Comparison of ENCODE assay signal across 11 cellular contexts in the genomic region with DNA sequence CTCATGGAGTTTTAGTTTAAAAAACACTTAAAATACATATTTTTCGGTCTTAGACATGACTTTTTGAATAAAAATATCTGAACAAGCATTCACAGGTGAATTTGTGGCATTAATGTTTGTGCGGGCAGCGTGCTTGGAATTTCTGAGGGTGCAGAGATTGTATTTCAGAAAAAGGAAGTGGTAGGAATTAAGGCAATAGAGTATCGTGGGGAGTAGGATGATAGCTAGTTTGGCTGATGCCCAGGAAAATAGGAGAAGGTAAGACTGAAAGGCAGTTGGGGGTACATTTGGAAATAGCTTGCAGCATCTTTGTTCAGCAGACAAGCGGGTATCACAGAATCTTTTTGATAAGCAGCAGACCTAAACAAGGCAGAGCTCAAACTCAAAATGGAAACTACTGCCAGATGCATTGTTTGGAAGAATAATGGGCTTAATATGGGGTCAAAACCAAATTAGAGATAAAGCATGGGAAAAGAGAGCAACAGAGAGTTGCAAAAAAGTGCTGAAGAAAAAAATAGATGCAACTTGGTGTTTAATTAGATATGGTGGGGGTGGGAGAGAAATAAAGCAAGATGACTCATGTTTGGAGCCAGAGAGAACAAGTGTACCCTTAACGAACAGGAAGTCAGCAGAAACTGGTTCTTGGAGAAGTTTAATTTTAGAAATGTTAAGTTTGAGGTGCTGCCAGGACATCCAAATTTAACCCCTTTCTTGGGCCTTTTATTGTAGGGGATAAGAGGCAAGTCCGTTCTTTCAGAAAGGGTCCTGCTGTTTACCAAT.
DNase-seq lines count a peak whose midpoint lies in the region; ATAC-seq lines count a peak whose summit lies in the region.
"Had no signal": no experiment of that assay in that cellular context is flagged by ENCODE, and none has a peak within 500 bp of the region (broad histone marks: within the 10 kb centered on the region; RNA-seq: fewer than 3 reads in every experiment).

No MANE protein-coding gene starts in this region.

- peak; percentile 73 for ATAC-seq in left ventricle myocardium superior
- ATAC-seq: A549 had no signal

- intact Hi-C loops in left ventricle myocardium superior (cut with micrococcal nuclease), result no loop called here

- DNase-seq in SIG-M5 treated with dmso at 0.1 percent for 504 hours (lab: John Stamatoyannopoulos, UW; ENCODE audit: unreplicated experiment) (peak; percentile 61), SIG-M5 (lab: John Stamatoyannopoulos, UW) (no peak), SKM-1 treated with dmso at 0.1 percent for 144 hours (lab: John Stamatoyannopoulos, UW; ENCODE audit: unreplicated experiment) (peak; percentile 40), left ventricle myocardium superior (no peak), ecto neural progenitor cell (ENCODE audit: low spot score) (no peak), NCI-H2081 treated with DMSO at 0.1 percent for 48 hours (lab: John Stamatoyannopoulos, UW) (no peak), cerebellar cortex (ENCODE audit: low spot score) (no peak)
- DNase-seq: stimulated activated CD4-positive, alpha-beta T cell treated with anti-CD3 and anti-CD28 coated beads, Interleukin-2, amount 100 ng/mL, for 48 hours had no signal

- H3K27ac ChIP-seq in subcutaneous abdominal adipose tissue (ENCODE audit: low read depth, low read length), result peak overlapping the region; percentile 38
- H3K27ac ChIP-seq: A549, cardiac muscle cell had no signal

- H3K4me1 ChIP-seq in subcutaneous abdominal adipose tissue (ENCODE audit: control insufficient read depth in 5 of 5, insufficient read depth in 5 of 5, low read length in 5 of 5), result peaks cover 0 to 5% (median 4%) of the 10 kb centered on the region in 5 donors
- H3K4me1 ChIP-seq: A549 had no signal

- no peaks in the 10 kb centered on the region for H3K27me3 ChIP-seq in subcutaneous abdominal adipose tissue (ENCODE audit: control insufficient read depth in 5 of 5, insufficient read depth in 4 of 5, low read length in 5 of 5)
- H3K27me3 ChIP-seq: cardiac muscle cell had no signal

- no peaks in the 10 kb centered on the region for H3K36me3 ChIP-seq in subcutaneous abdominal adipose tissue (ENCODE audit: control insufficient read depth in 5 of 5, insufficient read depth in 5 of 5, low read length in 5 of 5)
- H3K36me3 ChIP-seq: cardiac muscle cell had no signal

- no peak overlapping the region for H3K9ac ChIP-seq in subcutaneous abdominal adipose tissue (ENCODE audit: low read length in 5 of 5)

- peak overlapping the region in 1 of 5 donors; percentile 17 for H3K4me3 ChIP-seq in subcutaneous abdominal adipose tissue (ENCODE audit: low read depth in 1 of 5, low read length in 5 of 5)
- H3K4me3 ChIP-seq: A549, cardiac muscle cell had no signal

- H3K9me3 ChIP-seq in subcutaneous abdominal adipose tissue (ENCODE audit: control insufficient read depth in 5 of 5, low read length in 5 of 5), result peaks cover 0 to 4% (median 0%) of the 10 kb centered on the region in 5 donors
- H3K9me3 ChIP-seq: A549 had no signal

Comparison
In these comparisons a context has a peak if more than half of its experiments do, and no peak if none do; other contexts are left out.
1. DNase-seq: peak in SIG-M5 treated with dmso at 0.1 percent for 504 hours (single experiment) and SKM-1 treated with dmso at 0.1 percent for 144 hours (single experiment); none in SIG-M5 (single experiment), left ventricle myocardium superior (single experiment), ecto neural progenitor cell (single experiment), NCI-H2081 treated with DMSO at 0.1 percent for 48 hours (single experiment) and cerebellar cortex (single experiment).